Comparison of ENCODE assay signal across 1 cellular context in genomic region chr6:31197559-31198305, GRCh38.
TF ChIP-seq lines count a peak whose summit lies in the region.

No MANE protein-coding gene starts in this region.

TF ChIP-seq in GM12878, 131 proteins besides CTCF, POLR2A, EP300 and RAD21 (continued from another document and continues in another):
- TF ChIP-seq CEBPZ (IDR thresholded peaks at IDR 0.05; ENCODE audit: low read depth, low read length), result no peak
- TF ChIP-seq MTA2 (IDR thresholded peaks at IDR 0.05; ENCODE audit: low read depth), result peak; percentile 30; the same call in 1 of the 2 replicates
- no peak for TF ChIP-seq ZNF274 (IDR thresholded peaks at IDR 0.05; ENCODE audit: insufficient read depth, insufficient read length)
- no peak for TF ChIP-seq TCF3 (IDR thresholded peaks at IDR 0.05; ENCODE audit: borderline replicate concordance, insufficient read depth, low read depth, low read length)
- TF ChIP-seq, protein P1, sequence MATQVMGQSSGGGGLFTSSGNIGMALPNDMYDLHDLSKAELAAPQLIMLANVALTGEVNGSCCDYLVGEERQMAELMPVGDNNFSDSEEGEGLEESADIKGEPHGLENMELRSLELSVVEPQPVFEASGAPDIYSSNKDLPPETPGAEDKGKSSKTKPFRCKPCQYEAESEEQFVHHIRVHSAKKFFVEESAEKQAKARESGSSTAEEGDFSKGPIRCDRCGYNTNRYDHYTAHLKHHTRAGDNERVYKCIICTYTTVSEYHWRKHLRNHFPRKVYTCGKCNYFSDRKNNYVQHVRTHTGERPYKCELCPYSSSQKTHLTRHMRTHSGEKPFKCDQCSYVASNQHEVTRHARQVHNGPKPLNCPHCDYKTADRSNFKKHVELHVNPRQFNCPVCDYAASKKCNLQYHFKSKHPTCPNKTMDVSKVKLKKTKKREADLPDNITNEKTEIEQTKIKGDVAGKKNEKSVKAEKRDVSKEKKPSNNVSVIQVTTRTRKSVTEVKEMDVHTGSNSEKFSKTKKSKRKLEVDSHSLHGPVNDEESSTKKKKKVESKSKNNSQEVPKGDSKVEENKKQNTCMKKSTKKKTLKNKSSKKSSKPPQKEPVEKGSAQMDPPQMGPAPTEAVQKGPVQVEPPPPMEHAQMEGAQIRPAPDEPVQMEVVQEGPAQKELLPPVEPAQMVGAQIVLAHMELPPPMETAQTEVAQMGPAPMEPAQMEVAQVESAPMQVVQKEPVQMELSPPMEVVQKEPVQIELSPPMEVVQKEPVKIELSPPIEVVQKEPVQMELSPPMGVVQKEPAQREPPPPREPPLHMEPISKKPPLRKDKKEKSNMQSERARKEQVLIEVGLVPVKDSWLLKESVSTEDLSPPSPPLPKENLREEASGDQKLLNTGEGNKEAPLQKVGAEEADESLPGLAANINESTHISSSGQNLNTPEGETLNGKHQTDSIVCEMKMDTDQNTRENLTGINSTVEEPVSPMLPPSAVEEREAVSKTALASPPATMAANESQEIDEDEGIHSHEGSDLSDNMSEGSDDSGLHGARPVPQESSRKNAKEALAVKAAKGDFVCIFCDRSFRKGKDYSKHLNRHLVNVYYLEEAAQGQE (IDR thresholded peaks at IDR 0.05; ENCODE audit: low read depth, low read length), result no peak
- no peak for TF ChIP-seq SREBF1 (IDR thresholded peaks at IDR 0.05; ENCODE audit: low read length)
- TF ChIP-seq NKRF (conservative IDR thresholded peaks at IDR 0.05), result peak; percentile 49; the same call in 1 of the 2 replicates
- TF ChIP-seq FOXK2 (IDR thresholded peaks at IDR 0.05), result 0 out of 2 replicates have a peak, but pooled peaks have one; percentile 25
- TF ChIP-seq ZNF687 (IDR thresholded peaks at IDR 0.05), result no peak
- TF ChIP-seq BCL3 (IDR thresholded peaks at IDR 0.05; ENCODE audit: borderline replicate concordance, insufficient read depth, low read depth, low read length, poor library complexity, severe bottlenecking), result no peak
- TF ChIP-seq, protein P2, sequence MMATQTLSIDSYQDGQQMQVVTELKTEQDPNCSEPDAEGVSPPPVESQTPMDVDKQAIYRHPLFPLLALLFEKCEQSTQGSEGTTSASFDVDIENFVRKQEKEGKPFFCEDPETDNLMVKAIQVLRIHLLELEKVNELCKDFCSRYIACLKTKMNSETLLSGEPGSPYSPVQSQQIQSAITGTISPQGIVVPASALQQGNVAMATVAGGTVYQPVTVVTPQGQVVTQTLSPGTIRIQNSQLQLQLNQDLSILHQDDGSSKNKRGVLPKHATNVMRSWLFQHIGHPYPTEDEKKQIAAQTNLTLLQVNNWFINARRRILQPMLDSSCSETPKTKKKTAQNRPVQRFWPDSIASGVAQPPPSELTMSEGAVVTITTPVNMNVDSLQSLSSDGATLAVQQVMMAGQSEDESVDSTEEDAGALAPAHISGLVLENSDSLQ (IDR thresholded peaks at IDR 0.05), result peak; percentile 92
- no peak for TF ChIP-seq CBX5 (IDR thresholded peaks at IDR 0.05; ENCODE audit: low read depth)
- TF ChIP-seq IRF4 (IDR thresholded peaks at IDR 0.05; ENCODE audit: low read depth, low read length), result no peak
- no peak for TF ChIP-seq RCOR1 (conservative IDR thresholded peaks at IDR 0.05; ENCODE audit: low read depth, low read length)
- TF ChIP-seq HCFC1 (IDR thresholded peaks at IDR 0.05; ENCODE audit: low read length), result no peak; the same call in 1 of the 2 replicates
- 0 out of 2 replicates have a peak, but pooled peaks have one; percentile 13 for TF ChIP-seq ZBTB4 (CRISPR knock-in tag; IDR thresholded peaks at IDR 0.05)
- TF ChIP-seq SIN3A (IDR thresholded peaks at IDR 0.05; ENCODE audit: low read depth, low read length), result 0 out of 2 replicates have a peak, but pooled peaks have one; percentile 80
- TF ChIP-seq BCL11A (IDR thresholded peaks at IDR 0.05; ENCODE audit: low read depth, low read length), result no peak
- TF ChIP-seq KLF5 (IDR thresholded peaks at IDR 0.05; ENCODE audit: partially characterized antibody), result no peak
- 0 out of 2 replicates have a peak, but pooled peaks have one; percentile 56 for TF ChIP-seq DPF2 (IDR thresholded peaks at IDR 0.05)
- TF ChIP-seq ZBED1 (IDR thresholded peaks at IDR 0.05; ENCODE audit: borderline replicate concordance), result no peak
- TF ChIP-seq SMAD5 (IDR thresholded peaks at IDR 0.05; ENCODE audit: low read depth), result peak; percentile 50; the same call in 1 of the 2 replicates
- peak; percentile 46 for TF ChIP-seq MEF2B (IDR thresholded peaks at IDR 0.05; ENCODE audit: partially characterized antibody, poor library complexity, severe bottlenecking)
- TF ChIP-seq TAF1 (IDR thresholded peaks at IDR 0.05; ENCODE audit: borderline replicate concordance, low read depth, low read length), result 0 out of 2 replicates have a peak, but pooled peaks have one; percentile 38
- no peak for TF ChIP-seq SMC3 (IDR thresholded peaks at IDR 0.05; ENCODE audit: borderline replicate concordance, low read length)
- TF ChIP-seq E2F4 (IDR thresholded peaks at IDR 0.05; ENCODE audit: low read depth, low read length), result peak; percentile 52; the same call in 1 of the 2 replicates
